8 cellular contexts compared by ENCODE assay signal in genomic region chr9:76394896-76395244, GRCh38. TPM values are rescaled to one million over a fixed set of nuclear protein-coding genes. Genes with fewer than 3 reads are reported as not detected.
DNase-seq lines count a peak whose midpoint lies in the region; ATAC-seq and TF ChIP-seq lines count a peak whose summit lies in the region.

No MANE protein-coding gene starts in this region.

- H3K4me3 Mint-ChIP-seq in brain = peak overlapping the region; percentile 91 to 97 (median 94)

- H3K4me1 Mint-ChIP-seq in brain = peaks cover 37% of the 10 kb centered on the region

- H3K27me3 ChIP-seq in H7 (ENCODE audit: control insufficient read depth, insufficient read depth, low read length) (no peaks in the 10 kb centered on the region), MG63 (no peaks in the 10 kb centered on the region)

- 0 out of 2 replicates have a peak, but pooled peaks cover 2% of the 10 kb centered on the region for H3K9me3 ChIP-seq in MG63

- ATAC-seq in SK-N-SH treated with all-trans-retinoic acid at 6 μM for 48 hours = peak; percentile 53

- H3K9me3 Mint-ChIP-seq in brain = peaks cover 0 to 12% (median 8%) of the 10 kb centered on the region in 5 experiments

- H3K27me3 Mint-ChIP-seq in brain = peaks cover 10% of the 10 kb centered on the region

- TF ChIP-seq CTCF in GM10266 (IDR thresholded peaks at IDR 0.05; ENCODE audit: control insufficient read depth, insufficient read depth, low read depth, missing control alignments) (no peak), brain (conservative IDR thresholded peaks at IDR 0.05) (no peak)

- peaks cover 29% of the 10 kb centered on the region for H3K36me3 Mint-ChIP-seq in brain

- H3K4me3 ChIP-seq in H7 (ENCODE audit: insufficient read depth, low read depth, low read length) = peak overlapping the region; percentile 87
- H3K4me3 ChIP-seq in MG63 = peak overlapping the region; percentile 82

- peak overlapping the region; percentile 97 to 100 (median 98) for H3K27ac Mint-ChIP-seq in brain

- H3K36me3 ChIP-seq in H7 (replicated peaks; ENCODE audit: control insufficient read depth, insufficient read depth, low read length) = no peaks in the 10 kb centered on the region; the same call in 1 of the 2 replicates
- peaks cover 13% of the 10 kb centered on the region for H3K36me3 ChIP-seq in MG63

- peak; percentile 57 for DNase-seq in GM10266 (ENCODE audit: extremely low spot score)
- peak; percentile 58 for DNase-seq in H7
- DNase-seq in MG63 = no peak
- DNase-seq in iPS-NIHi11 (ENCODE audit: low spot score) = peak; percentile 53
- peak in 3 of 4 experiments; percentile 20 to 45 (median 28) for DNase-seq in stimulated activated CD4-positive, alpha-beta T cell treated with anti-CD3 and anti-CD28 coated beads, Interleukin-1b, Interleukin-23, amount 100 ng/mL, for 24 hours (ENCODE audit: low read depth in 4 of 4, low spot score in 1 of 4)
- DNase-seq in amniotic stem cell (lab: John Stamatoyannopoulos, UW) = no peak

TF ChIP-seq in SK-N-SH treated with all-trans-retinoic acid at 6 μM for 48 hours, 23 proteins besides CTCF, POLR2A, EP300 and RAD21:
- no peak for TF ChIP-seq CREB5 (CRISPR knock-in tag; IDR thresholded peaks at IDR 0.05; ENCODE audit: low read depth)
- no peak for TF ChIP-seq POU6F1 (CRISPR knock-in tag; IDR thresholded peaks at IDR 0.05; ENCODE audit: borderline replicate concordance, low read depth)
- no peak for TF ChIP-seq TCF4 (CRISPR knock-in tag; IDR thresholded peaks at IDR 0.05; ENCODE audit: borderline replicate concordance)
- TF ChIP-seq BACH2 (CRISPR knock-in tag; IDR thresholded peaks at IDR 0.05; ENCODE audit: borderline replicate concordance) = no peak
- no peak for TF ChIP-seq PPARA (CRISPR knock-in tag; IDR thresholded peaks at IDR 0.05; ENCODE audit: borderline replicate concordance)
- TF ChIP-seq ISL1 (CRISPR knock-in tag; IDR thresholded peaks at IDR 0.05) = no peak
- no peak for TF ChIP-seq OSR1 (CRISPR knock-in tag; IDR thresholded peaks at IDR 0.05)
- TF ChIP-seq, protein P1, sequence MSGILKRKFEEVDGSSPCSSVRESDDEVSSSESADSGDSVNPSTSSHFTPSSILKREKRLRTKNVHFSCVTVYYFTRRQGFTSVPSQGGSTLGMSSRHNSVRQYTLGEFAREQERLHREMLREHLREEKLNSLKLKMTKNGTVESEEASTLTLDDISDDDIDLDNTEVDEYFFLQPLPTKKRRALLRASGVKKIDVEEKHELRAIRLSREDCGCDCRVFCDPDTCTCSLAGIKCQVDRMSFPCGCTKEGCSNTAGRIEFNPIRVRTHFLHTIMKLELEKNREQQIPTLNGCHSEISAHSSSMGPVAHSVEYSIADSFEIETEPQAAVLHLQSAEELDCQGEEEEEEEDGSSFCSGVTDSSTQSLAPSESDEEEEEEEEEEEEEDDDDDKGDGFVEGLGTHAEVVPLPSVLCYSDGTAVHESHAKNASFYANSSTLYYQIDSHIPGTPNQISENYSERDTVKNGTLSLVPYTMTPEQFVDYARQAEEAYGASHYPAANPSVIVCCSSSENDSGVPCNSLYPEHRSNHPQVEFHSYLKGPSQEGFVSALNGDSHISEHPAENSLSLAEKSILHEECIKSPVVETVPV (CRISPR knock-in tag; IDR thresholded peaks at IDR 0.05) = no peak
- TF ChIP-seq, protein P2, sequence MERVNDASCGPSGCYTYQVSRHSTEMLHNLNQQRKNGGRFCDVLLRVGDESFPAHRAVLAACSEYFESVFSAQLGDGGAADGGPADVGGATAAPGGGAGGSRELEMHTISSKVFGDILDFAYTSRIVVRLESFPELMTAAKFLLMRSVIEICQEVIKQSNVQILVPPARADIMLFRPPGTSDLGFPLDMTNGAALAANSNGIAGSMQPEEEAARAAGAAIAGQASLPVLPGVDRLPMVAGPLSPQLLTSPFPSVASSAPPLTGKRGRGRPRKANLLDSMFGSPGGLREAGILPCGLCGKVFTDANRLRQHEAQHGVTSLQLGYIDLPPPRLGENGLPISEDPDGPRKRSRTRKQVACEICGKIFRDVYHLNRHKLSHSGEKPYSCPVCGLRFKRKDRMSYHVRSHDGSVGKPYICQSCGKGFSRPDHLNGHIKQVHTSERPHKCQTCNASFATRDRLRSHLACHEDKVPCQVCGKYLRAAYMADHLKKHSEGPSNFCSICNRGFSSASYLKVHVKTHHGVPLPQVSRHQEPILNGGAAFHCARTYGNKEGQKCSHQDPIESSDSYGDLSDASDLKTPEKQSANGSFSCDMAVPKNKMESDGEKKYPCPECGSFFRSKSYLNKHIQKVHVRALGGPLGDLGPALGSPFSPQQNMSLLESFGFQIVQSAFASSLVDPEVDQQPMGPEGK (CRISPR knock-in tag; IDR thresholded peaks at IDR 0.05; ENCODE audit: borderline replicate concordance) = no peak
- no peak for TF ChIP-seq ESRRG (CRISPR knock-in tag; IDR thresholded peaks at IDR 0.05)

RNA-seq across cellular contexts. Expression of gene RFK, which starts 0.6 kb away (rescaled TPM):
- total RNA-seq in H7 (2014; rRNA removed; shearing (Covaris generic)) = 15.2 and 17.5 TPM in 2 replicates
- 45.1 and 46.6 TPM in 2 replicates for total RNA-seq in MG63 (2014; rRNA removed; shearing (Covaris generic); ENCODE audit: low replicate concordance)
- 26.3 TPM for polyA plus RNA-seq in brain (ENCODE audit: insufficient read depth, low read depth, low replicate concordance)

Comparison
In these comparisons a context has a peak if more than half of its experiments do, and no peak if none do; other contexts are left out.
1. DNase-seq: peak in GM10266 (single experiment), H7 (single experiment), iPS-NIHi11 (single experiment) and stimulated activated CD4-positive, alpha-beta T cell treated with anti-CD3 and anti-CD28 coated beads, Interleukin-1b, Interleukin-23, amount 100 ng/mL, for 24 hours (3 of 4); none in MG63 (single experiment) and amniotic stem cell (single experiment).